ENCODE assay signal across 11 cellular contexts in genomic region chr12:121507245-121507644, GRCh38.
DNase-seq lines count a peak whose midpoint lies in the region; ATAC-seq lines count a peak whose summit lies in the region.
"Had no signal": no experiment of that assay in that cellular context is flagged by ENCODE, and none has a peak within 500 bp of the region (broad histone marks: within the 10 kb centered on the region; RNA-seq: fewer than 3 reads in every experiment).

No MANE protein-coding gene starts in this region.

- POLR2A ChIA-PET in CD4-positive, alpha-beta memory T cell (lab: Charles Lee; ENCODE audit: partially characterized antibody) = interaction anchor here (0.7 to 1.4 kb wide), 2 partner anchors 23 to 707 kb away, joined by 3 read pairs; no protein-coding TSS in a partner anchor

- peaks cover 15 to 56% of the 10 kb centered on the region in 2 donors for H3K36me3 Mint-ChIP-seq in CD4-positive, alpha-beta memory T cell
- H3K36me3 Mint-ChIP-seq in T-helper 17 cell (ENCODE audit: low read depth) (no peaks in the 10 kb centered on the region), naive B cell (no peaks in the 10 kb centered on the region)

- intact Hi-C loops in CD4-positive, alpha-beta memory T cell (cut with micrococcal nuclease) = no loop called here

- H3K36me3 ChIP-seq in CD4-positive, alpha-beta memory T cell (ENCODE audit: insufficient read depth, low read length) = peaks cover 16% of the 10 kb centered on the region

- H3K4me3 Mint-ChIP-seq in CD4-positive, alpha-beta memory T cell = no peak overlapping the region
- H3K4me3 Mint-ChIP-seq in T-helper 17 cell = no peak overlapping the region
- H3K4me3 Mint-ChIP-seq in naive B cell = peak overlapping the region in 1 of 8 donors; percentile 35
- H3K4me3 Mint-ChIP-seq: HFFc6 had no signal

- no peaks in the 10 kb centered on the region for H3K9me3 ChIP-seq in CD4-positive, alpha-beta memory T cell (ENCODE audit: control insufficient read depth in 1 of 2, low read length in 2 of 2)
- H3K9me3 ChIP-seq in T-helper 17 cell (ENCODE audit: control insufficient read depth, low read length, poor library complexity, severe bottlenecking) = no peaks in the 10 kb centered on the region
- H3K9me3 ChIP-seq: A549, HAP-1 had no signal

- peaks cover 0 to 10% (median 3%) of the 10 kb centered on the region in 4 donors for H3K4me1 Mint-ChIP-seq in CD4-positive, alpha-beta memory T cell
- H3K4me1 Mint-ChIP-seq in T-helper 17 cell (peaks cover 4% of the 10 kb centered on the region), naive B cell (peaks cover 0 to 14% (median 6%) of the 10 kb centered on the region in 3 donors)

- no peak for DNase-seq in CD4-positive, alpha-beta memory T cell
- DNase-seq in T-helper 17 cell = no peak
- DNase-seq in naive B cell = no peak
- no peak for DNase-seq in NCI-H187 (lab: John Stamatoyannopoulos, UW)
- DNase-seq: DMS79, HFFc6 had no signal

- ATAC-seq in T-helper 17 cell (no peak), naive B cell (ENCODE audit: low read depth in 2 of 2) (no peak), HG02852 (IDR thresholded peaks at IDR 0.05; ENCODE audit: unreplicated experiment) (no peak), HG03196 (IDR thresholded peaks at IDR 0.05; ENCODE audit: unreplicated experiment) (no peak)
- ATAC-seq: A549 had no signal

- H3K4me3 ChIP-seq in CD4-positive, alpha-beta memory T cell (ENCODE audit: low read length in 2 of 2) = no peak overlapping the region
- H3K4me3 ChIP-seq: A549, HAP-1 had no signal

- peak overlapping the region in 4 of 7 donors; percentile 13 to 72 (median 22) for H3K27ac Mint-ChIP-seq in CD4-positive, alpha-beta memory T cell
- peak overlapping the region; percentile 66 for H3K27ac Mint-ChIP-seq in T-helper 17 cell
- peak overlapping the region in 4 of 6 donors; percentile 11 to 78 (median 64) for H3K27ac Mint-ChIP-seq in naive B cell
- H3K27ac Mint-ChIP-seq: HFFc6 had no signal

- H3K4me1 ChIP-seq in CD4-positive, alpha-beta memory T cell (ENCODE audit: insufficient read depth, low read length) = no peaks in the 10 kb centered on the region
- H3K4me1 ChIP-seq: A549, HAP-1 had no signal

- no peaks in the 10 kb centered on the region for H3K27me3 Mint-ChIP-seq in CD4-positive, alpha-beta memory T cell
- H3K27me3 Mint-ChIP-seq in T-helper 17 cell (no peaks in the 10 kb centered on the region), naive B cell (no peaks in the 10 kb centered on the region)

- no peaks in the 10 kb centered on the region for H3K9me3 Mint-ChIP-seq in CD4-positive, alpha-beta memory T cell
- no peaks in the 10 kb centered on the region for H3K9me3 Mint-ChIP-seq in naive B cell
- H3K9me3 Mint-ChIP-seq: HFFc6 had no signal

- H3K27ac ChIP-seq in CD4-positive, alpha-beta memory T cell (ENCODE audit: low read depth, low read length) = no peak overlapping the region
- H3K27ac ChIP-seq: A549, KMS-11 had no signal

- no peaks in the 10 kb centered on the region for H3K27me3 ChIP-seq in CD4-positive, alpha-beta memory T cell (ENCODE audit: insufficient read depth, low read length)

- CTCF ChIA-PET in CD4-positive, alpha-beta memory T cell (lab: Charles Lee; ENCODE audit: partially characterized antibody) = interaction anchor here (0.7 to 1.7 kb wide), 3 partner anchors 8 to 29 kb away, joined by 3 to 8 read pairs (median 5); no protein-coding TSS in a partner anchor
